ENCODE assay signal across 18 cellular contexts in the genomic region with DNA sequence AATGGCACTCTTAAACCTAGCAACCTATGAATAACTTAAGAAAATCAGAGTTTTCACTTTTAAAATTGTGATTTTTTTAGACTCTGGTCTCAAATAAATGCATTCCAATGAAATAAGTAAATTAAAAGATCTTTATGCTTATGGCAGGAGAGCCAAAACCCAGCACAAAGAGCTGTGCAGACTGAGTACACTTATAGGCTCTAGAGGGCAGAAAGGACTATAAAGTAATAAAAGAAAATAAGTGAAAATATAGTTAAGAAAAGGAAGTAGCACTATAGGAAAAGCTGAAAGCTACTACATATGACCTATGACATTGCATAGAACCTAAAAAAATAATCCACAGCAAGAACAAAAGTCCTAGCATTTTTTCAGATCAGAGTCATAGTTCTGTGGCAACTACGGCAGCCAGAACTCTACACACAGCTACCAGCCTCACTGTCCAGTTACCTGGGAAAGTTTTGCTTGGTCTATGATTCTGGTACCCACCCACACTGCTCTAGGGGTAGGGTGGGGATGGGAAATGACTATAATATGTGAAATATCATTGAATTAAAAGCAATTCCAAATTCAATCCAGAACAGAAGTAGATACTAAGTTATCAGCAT. TPM values are rescaled to one million over a fixed set of nuclear protein-coding genes. Genes with fewer than 3 reads are reported as not detected.
DNase-seq lines count a peak whose midpoint lies in the region; ATAC-seq, FAIRE-seq and TF ChIP-seq lines count a peak whose summit lies in the region.
"Had no signal": no experiment of that assay in that cellular context is flagged by ENCODE, and none has a peak within 500 bp of the region (broad histone marks: within the 10 kb centered on the region; RNA-seq: fewer than 3 reads in every experiment).

No MANE protein-coding gene starts in this region.

- WGBS in mesenchymal stem cell: no CpG with 5 or more reads among the region's 1 CpG
- no CpG with 5 or more reads among the region's 1 CpG for WGBS in mesendoderm (ENCODE audit: extremely low coverage, insufficient coverage, low lambda C conversion rate)

- no peak overlapping the region for H4K8ac ChIP-seq in mesenchymal stem cell (ENCODE audit: low read length)
- no peak overlapping the region for H4K8ac ChIP-seq in mesendoderm (ENCODE audit: low read depth, low read length)

- H2AK5ac ChIP-seq in mesenchymal stem cell (ENCODE audit: low read length, severe bottlenecking) (no peak overlapping the region), mesendoderm (ENCODE audit: low read length) (no peak overlapping the region)

- no peaks in the 10 kb centered on the region for H3K9me3 ChIP-seq in mesenchymal stem cell (ENCODE audit: control insufficient read depth, low read length)
- H3K9me3 ChIP-seq: vagina had no signal

- H4K5ac ChIP-seq in mesendoderm (ENCODE audit: low read length): no peak overlapping the region

- ATAC-seq in HG02885 (IDR thresholded peaks at IDR 0.05; ENCODE audit: poor library complexity, unreplicated experiment) (no peak), sciatic nerve (no peak)
- ATAC-seq: activated naive CD4-positive, alpha-beta T cell treated with anti-CD3 and anti-CD28 coated beads, Interleukin-2, amount 50 U/mL, for 72 hours; left lobe of liver had no signal

- FAIRE-seq in RCC 7860 (lab: Jason Lieb, UNC): no peak
- FAIRE-seq: TTC549 had no signal

- no peak overlapping the region for H4K91ac ChIP-seq in mesenchymal stem cell (ENCODE audit: low read length)

- no peaks in the 10 kb centered on the region for H3K79me2 ChIP-seq in mesendoderm (ENCODE audit: control insufficient read depth, insufficient read depth, low read length)

- no peak overlapping the region for H3K27ac ChIP-seq in mesenchymal stem cell (ENCODE audit: low read length, poor library complexity, severe bottlenecking)
- no peak overlapping the region for H3K27ac ChIP-seq in mesendoderm (ENCODE audit: low read depth, low read length)
- H3K27ac ChIP-seq: hepatocyte, vagina had no signal

- intact Hi-C loops in sciatic nerve (cut with DNase I): no loop called here

- no peak for TF ChIP-seq CTCF in choroid plexus epithelial cell (conservative IDR thresholded peaks at IDR 0.05; ENCODE audit: low read depth, low read length)

- H2BK120ac ChIP-seq in mesenchymal stem cell (ENCODE audit: low read depth, low read length) (no peak overlapping the region), mesendoderm (ENCODE audit: low read depth, low read length) (no peak overlapping the region)

- H3K18ac ChIP-seq in mesenchymal stem cell (ENCODE audit: low read depth in 1 of 2, low read length in 2 of 2) (no peak overlapping the region), mesendoderm (ENCODE audit: low read length) (no peak overlapping the region)

- no peak overlapping the region for H2BK15ac ChIP-seq in mesenchymal stem cell (ENCODE audit: low read depth, poor library complexity, severe bottlenecking)
- no peak overlapping the region for H2BK15ac ChIP-seq in mesendoderm (replicated peaks; ENCODE audit: low read depth)

- H3K4me1 ChIP-seq in mesenchymal stem cell (ENCODE audit: control insufficient read depth, insufficient read depth, low read depth, low read length): peaks cover 2% of the 10 kb centered on the region
- H3K4me1 ChIP-seq in mesendoderm (ENCODE audit: control insufficient read depth, low read depth, low read length): no peaks in the 10 kb centered on the region
- H3K4me1 ChIP-seq: vagina had no signal

- H2BK5ac ChIP-seq in mesenchymal stem cell (ENCODE audit: low read depth, low read length, poor library complexity, severe bottlenecking) (no peak overlapping the region), mesendoderm (ENCODE audit: low read length) (no peak overlapping the region)

- H2AFZ ChIP-seq in mesenchymal stem cell (ENCODE audit: low read depth, low read length): no peak overlapping the region
- H2AFZ ChIP-seq: hepatocyte had no signal

- peaks cover 7 to 17% of the 10 kb centered on the region in 2 experiments for H3K36me3 ChIP-seq in mesenchymal stem cell (ENCODE audit: control insufficient read depth in 1 of 2, insufficient read depth in 2 of 2, low read depth in 1 of 2, low read length in 2 of 2)
- H3K36me3 ChIP-seq in mesendoderm (ENCODE audit: control insufficient read depth, insufficient read depth, low read length): no peaks in the 10 kb centered on the region

- DNase-seq in EH (ENCODE audit: low read depth) (peak; percentile 71), RCC 7860 (ENCODE audit: low spot score) (peak; percentile 7), choroid plexus epithelial cell (ENCODE audit: low read depth) (peak; percentile 76), mesenchymal stem cell (peak; percentile 43), mesendoderm (no peak), cerebellum (ENCODE audit: low spot score) (no peak), sciatic nerve (ENCODE audit: low spot score) (no peak)
- DNase-seq: activated CD4-positive, alpha-beta T cell treated with anti-CD3 and anti-CD28 coated beads, Interleukin-2, amount 50 U/mL, for 1 hour; activated T-cell treated with anti-CD3 and anti-CD28 coated beads for 4 hours; NCI-H187; NCI-H510A; OCI-M1 had no signal

- H3K14ac ChIP-seq in mesenchymal stem cell (ENCODE audit: low read length in 2 of 2): no peak overlapping the region

- no peak overlapping the region for H3K4me3 ChIP-seq in choroid plexus epithelial cell (ENCODE audit: low read depth, low read length)
- H3K4me3 ChIP-seq in mesenchymal stem cell (ENCODE audit: insufficient read depth in 1 of 2, low read depth in 1 of 2, low read length in 2 of 2): no peak overlapping the region
- H3K4me3 ChIP-seq in mesendoderm (ENCODE audit: low read length): no peak overlapping the region
- H3K4me3 ChIP-seq: hepatocyte, vagina had no signal

- H3K79me1 ChIP-seq in mesenchymal stem cell (replicated peaks; ENCODE audit: low read length, poor library complexity, severe bottlenecking) (peaks cover 14% of the 10 kb centered on the region), mesendoderm (ENCODE audit: low read length) (peaks cover 3% of the 10 kb centered on the region)

- H3K9ac ChIP-seq in mesenchymal stem cell (ENCODE audit: low read length) (peak overlapping the region; percentile 2), mesendoderm (ENCODE audit: low read length) (no peak overlapping the region)

- H3K23ac ChIP-seq in mesenchymal stem cell (ENCODE audit: low read length in 2 of 2): no peak overlapping the region
- no peak overlapping the region for H3K23ac ChIP-seq in mesendoderm (ENCODE audit: low read length)

- no peak overlapping the region for H2BK12ac ChIP-seq in mesenchymal stem cell (ENCODE audit: low read length in 2 of 2)

- H3K27me3 ChIP-seq in mesenchymal stem cell (ENCODE audit: control insufficient read depth in 1 of 2, insufficient read depth in 1 of 2, low read length in 2 of 2): no peaks in the 10 kb centered on the region
- H3K27me3 ChIP-seq in mesendoderm (ENCODE audit: insufficient read depth, low read length, poor library complexity): no peaks in the 10 kb centered on the region
- H3K27me3 ChIP-seq: hepatocyte, vagina had no signal

- H3K4me2 ChIP-seq in mesenchymal stem cell (ENCODE audit: low read length, poor library complexity, severe bottlenecking) (no peak overlapping the region), mesendoderm (ENCODE audit: low read length) (no peak overlapping the region)
- H3K4me2 ChIP-seq: hepatocyte had no signal

- no peak overlapping the region for H3K4ac ChIP-seq in mesenchymal stem cell (ENCODE audit: low read depth in 1 of 2, low read length in 2 of 2)
- H3K4ac ChIP-seq in mesendoderm (ENCODE audit: low read depth, low read length): no peak overlapping the region

- H3K56ac ChIP-seq in mesendoderm (ENCODE audit: low read length): no peak overlapping the region

RNA-seq across cellular contexts. Expression of gene CLASP2, which starts 30.5 kb away (rescaled TPM):
- polyA plus RNA-seq in mesenchymal stem cell (2013, experiment 1 of 2): 16.6 TPM
- polyA plus RNA-seq in mesenchymal stem cell (2013, experiment 2 of 2): 17.4 TPM
- polyA plus RNA-seq in mesendoderm (2013, experiment 1 of 2): 18.2 TPM
- 19.6 TPM for polyA plus RNA-seq in mesendoderm (2013, experiment 2 of 2)
- 697 TPM for total RNA-seq in cerebellum
- 151 TPM for total RNA-seq in sciatic nerve

Comparison
In these comparisons a context has a peak if more than half of its experiments do, and no peak if none do; other contexts are left out.
1. DNase-seq: peak in EH (single experiment), RCC 7860 (single experiment), choroid plexus epithelial cell (single experiment) and mesenchymal stem cell (single experiment); none in mesendoderm (single experiment), cerebellum (single experiment) and sciatic nerve (single experiment).